1 cellular context compared by ENCODE assay signal in the genomic region with DNA sequence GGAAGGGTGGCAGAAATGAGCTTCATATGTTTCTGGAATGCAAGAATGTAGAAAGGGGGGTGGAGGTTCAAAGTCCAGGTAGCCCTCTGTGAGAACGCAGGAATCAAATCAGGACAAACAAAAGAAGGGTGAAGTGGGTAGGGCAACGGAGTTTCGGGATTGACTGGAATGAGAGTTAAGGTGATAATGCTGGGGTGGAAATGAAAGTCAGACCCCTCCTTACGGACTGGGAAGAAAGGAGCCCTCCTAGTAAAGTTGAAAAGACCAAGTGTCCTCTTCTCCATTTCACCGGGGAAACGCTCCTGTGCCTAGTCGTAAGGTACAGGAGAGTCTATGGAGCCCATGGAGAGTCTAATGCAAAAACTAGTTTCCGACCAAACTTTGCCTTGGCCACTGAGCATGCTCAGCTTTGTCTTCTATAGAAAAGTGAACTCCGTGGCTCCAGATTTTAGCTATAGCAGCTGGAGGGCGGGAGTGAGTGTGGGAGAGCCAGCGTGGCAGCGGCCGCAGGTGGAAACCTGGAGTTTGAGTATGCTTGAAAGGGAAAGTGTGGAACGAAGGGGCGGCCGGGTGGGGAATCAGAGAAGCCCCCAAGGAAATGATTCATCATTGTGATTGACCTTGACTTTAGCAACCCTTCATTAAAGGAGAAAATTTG.
TF ChIP-seq lines count a peak whose summit lies in the region.

No MANE protein-coding gene starts in this region.

TF ChIP-seq in HepG2, 621 proteins besides CTCF, POLR2A, EP300 and RAD21 (continued from another document and continues in another):
- TF ChIP-seq LCORL (IDR thresholded peaks at IDR 0.05) (peak; percentile 86), LCORL (CRISPR knock-in tag; IDR thresholded peaks at IDR 0.05) (peak; percentile 75), ZNF550 (CRISPR knock-in tag; IDR thresholded peaks at IDR 0.05; ENCODE audit: borderline replicate concordance) (no peak), ZEB1 (IDR thresholded peaks at IDR 0.05; ENCODE audit: insufficient replicate concordance, low read depth) (peak; percentile 67), ZBTB40 (IDR thresholded peaks at IDR 0.05) (no peak), ZBTB40 (CRISPR knock-in tag; IDR thresholded peaks at IDR 0.05) (no peak; the same call in 1 of the 2 replicates), HOXA5 (CRISPR knock-in tag; IDR thresholded peaks at IDR 0.05) (peak; percentile 26; the same call in 1 of the 2 replicates), HNF1B (CRISPR knock-in tag; IDR thresholded peaks at IDR 0.05) (no peak; the same call in 1 of the 2 replicates), MTF2 (CRISPR knock-in tag; IDR thresholded peaks at IDR 0.05; ENCODE audit: borderline replicate concordance) (no peak), ZNF674 (CRISPR knock-in tag; IDR thresholded peaks at IDR 0.05; ENCODE audit: low read depth) (no peak), ZNF24 (IDR thresholded peaks at IDR 0.05) (no peak), SMARCC2 (IDR thresholded peaks at IDR 0.05) (no peak), SMARCE1 (IDR thresholded peaks at IDR 0.05; ENCODE audit: borderline replicate concordance) (no peak), GTF2F1 (IDR thresholded peaks at IDR 0.05; ENCODE audit: low read length) (no peak), ZBTB38 (CRISPR knock-in tag; IDR thresholded peaks at IDR 0.05) (no peak), THYN1 (CRISPR knock-in tag; IDR thresholded peaks at IDR 0.05; ENCODE audit: borderline replicate concordance, low read depth) (no peak), ZNF780A (CRISPR knock-in tag; IDR thresholded peaks at IDR 0.05) (no peak), EEA1 (CRISPR knock-in tag; IDR thresholded peaks at IDR 0.05; ENCODE audit: borderline replicate concordance) (no peak), JARID2 (CRISPR knock-in tag; IDR thresholded peaks at IDR 0.05; ENCODE audit: insufficient replicate concordance) (no peak), BCL3 (CRISPR knock-in tag; IDR thresholded peaks at IDR 0.05) (no peak), TP53 (CRISPR knock-in tag; conservative IDR thresholded peaks at IDR 0.05) (no peak), PLRG1 (conservative IDR thresholded peaks at IDR 0.05) (no peak)
- TF ChIP-seq, protein P1, sequence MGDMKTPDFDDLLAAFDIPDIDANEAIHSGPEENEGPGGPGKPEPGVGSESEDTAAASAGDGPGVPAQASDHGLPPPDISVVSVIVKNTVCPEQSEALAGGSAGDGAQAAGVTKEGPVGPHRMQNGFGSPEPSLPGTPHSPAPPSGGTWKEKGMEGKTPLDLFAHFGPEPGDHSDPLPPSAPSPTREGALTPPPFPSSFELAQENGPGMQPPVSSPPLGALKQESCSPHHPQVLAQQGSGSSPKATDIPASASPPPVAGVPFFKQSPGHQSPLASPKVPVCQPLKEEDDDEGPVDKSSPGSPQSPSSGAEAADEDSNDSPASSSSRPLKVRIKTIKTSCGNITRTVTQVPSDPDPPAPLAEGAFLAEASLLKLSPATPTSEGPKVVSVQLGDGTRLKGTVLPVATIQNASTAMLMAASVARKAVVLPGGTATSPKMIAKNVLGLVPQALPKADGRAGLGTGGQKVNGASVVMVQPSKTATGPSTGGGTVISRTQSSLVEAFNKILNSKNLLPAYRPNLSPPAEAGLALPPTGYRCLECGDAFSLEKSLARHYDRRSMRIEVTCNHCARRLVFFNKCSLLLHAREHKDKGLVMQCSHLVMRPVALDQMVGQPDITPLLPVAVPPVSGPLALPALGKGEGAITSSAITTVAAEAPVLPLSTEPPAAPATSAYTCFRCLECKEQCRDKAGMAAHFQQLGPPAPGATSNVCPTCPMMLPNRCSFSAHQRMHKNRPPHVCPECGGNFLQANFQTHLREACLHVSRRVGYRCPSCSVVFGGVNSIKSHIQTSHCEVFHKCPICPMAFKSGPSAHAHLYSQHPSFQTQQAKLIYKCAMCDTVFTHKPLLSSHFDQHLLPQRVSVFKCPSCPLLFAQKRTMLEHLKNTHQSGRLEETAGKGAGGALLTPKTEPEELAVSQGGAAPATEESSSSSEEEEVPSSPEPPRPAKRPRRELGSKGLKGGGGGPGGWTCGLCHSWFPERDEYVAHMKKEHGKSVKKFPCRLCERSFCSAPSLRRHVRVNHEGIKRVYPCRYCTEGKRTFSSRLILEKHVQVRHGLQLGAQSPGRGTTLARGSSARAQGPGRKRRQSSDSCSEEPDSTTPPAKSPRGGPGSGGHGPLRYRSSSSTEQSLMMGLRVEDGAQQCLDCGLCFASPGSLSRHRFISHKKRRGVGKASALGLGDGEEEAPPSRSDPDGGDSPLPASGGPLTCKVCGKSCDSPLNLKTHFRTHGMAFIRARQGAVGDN (CRISPR knock-in tag; IDR thresholded peaks at IDR 0.05): no peak
- TF ChIP-seq, protein P2, sequence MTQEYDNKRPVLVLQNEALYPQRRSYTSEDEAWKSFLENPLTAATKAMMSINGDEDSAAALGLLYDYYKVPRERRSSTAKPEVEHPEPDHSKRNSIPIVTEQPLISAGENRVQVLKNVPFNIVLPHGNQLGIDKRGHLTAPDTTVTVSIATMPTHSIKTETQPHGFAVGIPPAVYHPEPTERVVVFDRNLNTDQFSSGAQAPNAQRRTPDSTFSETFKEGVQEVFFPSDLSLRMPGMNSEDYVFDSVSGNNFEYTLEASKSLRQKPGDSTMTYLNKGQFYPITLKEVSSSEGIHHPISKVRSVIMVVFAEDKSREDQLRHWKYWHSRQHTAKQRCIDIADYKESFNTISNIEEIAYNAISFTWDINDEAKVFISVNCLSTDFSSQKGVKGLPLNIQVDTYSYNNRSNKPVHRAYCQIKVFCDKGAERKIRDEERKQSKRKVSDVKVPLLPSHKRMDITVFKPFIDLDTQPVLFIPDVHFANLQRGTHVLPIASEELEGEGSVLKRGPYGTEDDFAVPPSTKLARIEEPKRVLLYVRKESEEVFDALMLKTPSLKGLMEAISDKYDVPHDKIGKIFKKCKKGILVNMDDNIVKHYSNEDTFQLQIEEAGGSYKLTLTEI (CRISPR knock-in tag; conservative IDR thresholded peaks at IDR 0.05): no peak
